19 cellular contexts compared by ENCODE assay signal in the genomic region with DNA sequence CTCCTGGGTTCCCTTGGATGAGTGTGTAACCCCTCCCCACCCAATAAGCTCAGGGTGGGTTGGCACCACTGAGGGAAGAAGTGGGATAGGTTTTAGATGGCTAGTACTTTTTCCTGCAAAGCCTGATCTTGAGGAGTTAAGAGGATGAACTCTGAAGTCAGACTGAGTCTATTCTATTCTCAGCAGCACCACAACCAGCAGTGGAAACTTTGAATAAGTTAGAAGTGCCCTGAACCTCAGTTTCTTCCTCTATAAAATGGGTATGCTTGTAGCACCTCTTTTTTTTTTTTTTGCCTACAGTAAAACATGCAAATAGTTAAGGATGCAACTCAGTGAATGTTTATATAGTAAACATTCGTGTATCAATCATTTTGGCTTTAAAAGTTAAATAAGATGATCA. TPM values are rescaled to one million over a fixed set of nuclear protein-coding genes. Genes with fewer than 3 reads are reported as not detected.
DNase-seq lines count a peak whose midpoint lies in the region; ATAC-seq, FAIRE-seq and TF ChIP-seq lines count a peak whose summit lies in the region.
"Had no signal": no experiment of that assay in that cellular context is flagged by ENCODE, and none has a peak within 500 bp of the region (broad histone marks: within the 10 kb centered on the region; RNA-seq: fewer than 3 reads in every experiment).

No MANE protein-coding gene starts in this region.

- no peak overlapping the region for H3K4me3 Mint-ChIP-seq in activated naive CD4-positive, alpha-beta T cell treated with anti-CD3 and anti-CD28 coated beads, Interleukin-2, amount 10 ng/mL, durations not matched to agents 7 days and 5 days
- H3K4me3 Mint-ChIP-seq in WTC11 (peak overlapping the region; percentile 29; the same call in 1 of the 2 replicates), memory B cell (peak overlapping the region; percentile 19)
- H3K4me3 Mint-ChIP-seq: CD8-positive, alpha-beta T cell had no signal

- peak overlapping the region; percentile 11 for H3K27ac Mint-ChIP-seq in activated naive CD4-positive, alpha-beta T cell treated with anti-CD3 and anti-CD28 coated beads, Interleukin-2, amount 10 ng/mL, durations not matched to agents 7 days and 5 days
- H3K27ac Mint-ChIP-seq in WTC11 (no peak overlapping the region), memory B cell (no peak overlapping the region)
- H3K27ac Mint-ChIP-seq: CD8-positive, alpha-beta T cell had no signal

- intact Hi-C loops in spleen (cut with DNase I; ENCODE audit: low total_unique reads), result loop anchor here (10.0 kb wide), 2 partner anchors 55 to 105 kb away; a partner anchor contains a TSS

- no peak for TF ChIP-seq POLR2A in spleen (IDR thresholded peaks at IDR 0.05)

- peaks cover 14% of the 10 kb centered on the region for H3K4me1 Mint-ChIP-seq in activated naive CD4-positive, alpha-beta T cell treated with anti-CD3 and anti-CD28 coated beads, Interleukin-2, amount 10 ng/mL, durations not matched to agents 7 days and 5 days
- H3K4me1 Mint-ChIP-seq in WTC11 (peaks cover 41% of the 10 kb centered on the region), memory B cell (peaks cover 11% of the 10 kb centered on the region)

- 25 to 50% (median 30%) methylated on average over 1 of the region's 1 CpG for WGBS in spleen, 5 donors

- H3K36me3 Mint-ChIP-seq in activated naive CD4-positive, alpha-beta T cell treated with anti-CD3 and anti-CD28 coated beads, Interleukin-2, amount 10 ng/mL, durations not matched to agents 7 days and 5 days, result no peaks in the 10 kb centered on the region
- H3K36me3 Mint-ChIP-seq in WTC11 (no peaks in the 10 kb centered on the region), memory B cell (no peaks in the 10 kb centered on the region)
- H3K36me3 Mint-ChIP-seq: CD8-positive, alpha-beta T cell had no signal

- ATAC-seq in WTC11 (no peak), memory B cell (ENCODE audit: low read depth) (no peak)
- ATAC-seq: CD8-positive, alpha-beta T cell had no signal

- peak overlapping the region in 2 of 8 donors; percentile 36 to 62 for H3K4me3 ChIP-seq in spleen

- DNase-seq in activated naive CD4-positive, alpha-beta T cell treated with anti-CD3 and anti-CD28 coated beads, Interleukin-2, amount 10 ng/mL, durations not matched to agents 7 days and 5 days, result no peak
- no peak for DNase-seq in activated naive CD4-positive, alpha-beta T cell treated with anti-CD3 and anti-CD28 coated beads, Interleukin-2, amount 50 U/mL, for 16 hours
- DNase-seq in WTC11 (ENCODE audit: low spot score) (no peak), memory B cell (ENCODE audit: low spot score in 2 of 2) (no peak), spleen (no peak), NCI-H1417 (lab: John Stamatoyannopoulos, UW) (no peak), HTR-8/SVneo (ENCODE audit: insufficient read length, low spot score) (no peak), NCI-H128 (lab: John Stamatoyannopoulos, UW; ENCODE audit: unreplicated experiment) (no peak)
- DNase-seq: CD8-positive, alpha-beta T cell; COR-L47; DND-41; GDM1; GOT3 had no signal

- H3K27me3 Mint-ChIP-seq in activated naive CD4-positive, alpha-beta T cell treated with anti-CD3 and anti-CD28 coated beads, Interleukin-2, amount 10 ng/mL, durations not matched to agents 7 days and 5 days, result peaks cover 92% of the 10 kb centered on the region
- H3K27me3 Mint-ChIP-seq in WTC11 (ENCODE audit: low read depth) (peaks cover 100% of the 10 kb centered on the region), memory B cell (peaks cover 41% of the 10 kb centered on the region)

- H3K27ac ChIP-seq in spleen, result peak overlapping the region in 5 of 8 donors; percentile 41 to 95 (median 86)
- H3K27ac ChIP-seq: 22Rv1 had no signal

- peaks cover 0 to 92% (median 49%) of the 10 kb centered on the region in 7 donors for H3K27me3 ChIP-seq in spleen (replicated peaks in 1 of 7)

- peaks cover 15 to 69% (median 52%) of the 10 kb centered on the region in 6 donors for H3K4me1 ChIP-seq in spleen

- H3K9me3 Mint-ChIP-seq in activated naive CD4-positive, alpha-beta T cell treated with anti-CD3 and anti-CD28 coated beads, Interleukin-2, amount 10 ng/mL, durations not matched to agents 7 days and 5 days, result no peaks in the 10 kb centered on the region
- no peaks in the 10 kb centered on the region for H3K9me3 Mint-ChIP-seq in WTC11
- no peaks in the 10 kb centered on the region for H3K9me3 Mint-ChIP-seq in memory B cell
- H3K9me3 Mint-ChIP-seq: CD8-positive, alpha-beta T cell had no signal

- POLR2A ChIA-PET in WTC11 (lab: Charles Lee), result no interaction called here

- no peak for FAIRE-seq in HTR-8/SVneo (lab: Jason Lieb, UNC)
- FAIRE-seq: GM12892 had no signal

- H3K9me3 ChIP-seq in spleen, result no peaks in the 10 kb centered on the region
- H3K9me3 ChIP-seq: HAP-1 had no signal

- TF ChIP-seq CTCF in WTC11 (IDR thresholded peaks at IDR 0.05) (no peak), spleen (IDR thresholded peaks at IDR 0.05 in 8 of 11, conservative IDR thresholded peaks at IDR 0.05 in 3 of 11) (no peak)

- CTCF ChIA-PET in activated naive CD4-positive, alpha-beta T cell treated with anti-CD3 and anti-CD28 coated beads, Interleukin-2, amount 10 ng/mL, durations not matched to agents 7 days and 5 days (lab: Charles Lee), result interaction anchor here (1.7 kb wide), 1 partner anchor 74 kb away, joined by 4 read pairs; no protein-coding TSS in a partner anchor
- CTCF ChIA-PET in WTC11 (lab: Charles Lee), result interaction anchor here (1.6 to 1.8 kb wide), 3 partner anchors 54 to 104 kb away, joined by 4 to 5 read pairs (median 5); no protein-coding TSS in a partner anchor

- H3K36me3 ChIP-seq in spleen, result peaks cover 0 to 18% (median 0%) of the 10 kb centered on the region in 6 donors
- H3K36me3 ChIP-seq: HAP-1 had no signal

TF ChIP-seq in WTC11, 78 proteins besides CTCF, POLR2A, EP300 and RAD21 (continues in another document):
- TF ChIP-seq, protein P1, sequence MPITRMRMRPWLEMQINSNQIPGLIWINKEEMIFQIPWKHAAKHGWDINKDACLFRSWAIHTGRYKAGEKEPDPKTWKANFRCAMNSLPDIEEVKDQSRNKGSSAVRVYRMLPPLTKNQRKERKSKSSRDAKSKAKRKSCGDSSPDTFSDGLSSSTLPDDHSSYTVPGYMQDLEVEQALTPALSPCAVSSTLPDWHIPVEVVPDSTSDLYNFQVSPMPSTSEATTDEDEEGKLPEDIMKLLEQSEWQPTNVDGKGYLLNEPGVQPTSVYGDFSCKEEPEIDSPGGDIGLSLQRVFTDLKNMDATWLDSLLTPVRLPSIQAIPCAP (CRISPR knock-in tag; IDR thresholded peaks at IDR 0.05), result no peak
- no peak for TF ChIP-seq FOXP1 (CRISPR knock-in tag; IDR thresholded peaks at IDR 0.05; ENCODE audit: borderline replicate concordance)
- TF ChIP-seq MXD4 (CRISPR knock-in tag; IDR thresholded peaks at IDR 0.05; ENCODE audit: borderline replicate concordance), result no peak
- TF ChIP-seq ZNF219 (CRISPR knock-in tag; IDR thresholded peaks at IDR 0.05; ENCODE audit: borderline replicate concordance), result no peak
- TF ChIP-seq, protein P2, sequence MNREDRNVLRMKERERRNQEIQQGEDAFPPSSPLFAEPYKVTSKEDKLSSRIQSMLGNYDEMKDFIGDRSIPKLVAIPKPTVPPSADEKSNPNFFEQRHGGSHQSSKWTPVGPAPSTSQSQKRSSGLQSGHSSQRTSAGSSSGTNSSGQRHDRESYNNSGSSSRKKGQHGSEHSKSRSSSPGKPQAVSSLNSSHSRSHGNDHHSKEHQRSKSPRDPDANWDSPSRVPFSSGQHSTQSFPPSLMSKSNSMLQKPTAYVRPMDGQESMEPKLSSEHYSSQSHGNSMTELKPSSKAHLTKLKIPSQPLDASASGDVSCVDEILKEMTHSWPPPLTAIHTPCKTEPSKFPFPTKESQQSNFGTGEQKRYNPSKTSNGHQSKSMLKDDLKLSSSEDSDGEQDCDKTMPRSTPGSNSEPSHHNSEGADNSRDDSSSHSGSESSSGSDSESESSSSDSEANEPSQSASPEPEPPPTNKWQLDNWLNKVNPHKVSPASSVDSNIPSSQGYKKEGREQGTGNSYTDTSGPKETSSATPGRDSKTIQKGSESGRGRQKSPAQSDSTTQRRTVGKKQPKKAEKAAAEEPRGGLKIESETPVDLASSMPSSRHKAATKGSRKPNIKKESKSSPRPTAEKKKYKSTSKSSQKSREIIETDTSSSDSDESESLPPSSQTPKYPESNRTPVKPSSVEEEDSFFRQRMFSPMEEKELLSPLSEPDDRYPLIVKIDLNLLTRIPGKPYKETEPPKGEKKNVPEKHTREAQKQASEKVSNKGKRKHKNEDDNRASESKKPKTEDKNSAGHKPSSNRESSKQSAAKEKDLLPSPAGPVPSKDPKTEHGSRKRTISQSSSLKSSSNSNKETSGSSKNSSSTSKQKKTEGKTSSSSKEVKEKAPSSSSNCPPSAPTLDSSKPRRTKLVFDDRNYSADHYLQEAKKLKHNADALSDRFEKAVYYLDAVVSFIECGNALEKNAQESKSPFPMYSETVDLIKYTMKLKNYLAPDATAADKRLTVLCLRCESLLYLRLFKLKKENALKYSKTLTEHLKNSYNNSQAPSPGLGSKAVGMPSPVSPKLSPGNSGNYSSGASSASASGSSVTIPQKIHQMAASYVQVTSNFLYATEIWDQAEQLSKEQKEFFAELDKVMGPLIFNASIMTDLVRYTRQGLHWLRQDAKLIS (CRISPR knock-in tag; IDR thresholded peaks at IDR 0.05; ENCODE audit: borderline replicate concordance), result no peak
- TF ChIP-seq, protein P3, sequence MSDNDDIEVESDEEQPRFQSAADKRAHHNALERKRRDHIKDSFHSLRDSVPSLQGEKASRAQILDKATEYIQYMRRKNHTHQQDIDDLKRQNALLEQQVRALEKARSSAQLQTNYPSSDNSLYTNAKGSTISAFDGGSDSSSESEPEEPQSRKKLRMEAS (CRISPR knock-in tag; IDR thresholded peaks at IDR 0.05), result no peak

RNA-seq across cellular contexts. Expression of a gene that starts 7.1 kb away (rescaled TPM):
- total RNA-seq in WTC11 (2021) (not detected in 3 replicates), spleen (10 to 100 TPM; 27.4 to 69.1 (median 38.7) TPM)
- 10 to 100 TPM; 10.8 to 29.3 (median 11.4) TPM for polyA plus RNA-seq in spleen
- total RNA-seq: A673; CD8-positive, alpha-beta T cell had no signal
- polyA plus RNA-seq: BJ, CD14-positive monocyte had no signal

Comparison
In these comparisons a context has a peak if more than half of its experiments do, and no peak if none do; other contexts are left out.
1. RNA of a gene that starts 7.1 kb away (total RNA-seq): 27.4 to 69.1 TPM in spleen; not detected in WTC11; every median in the first group is over 10 times any median in the second.